In genomic region chr6:38938741-38939140, GRCh38 we compare ENCODE assay signal across 9 cellular contexts.
"Had no signal": no experiment of that assay in that cellular context is flagged by ENCODE, and none has a peak within 500 bp of the region (broad histone marks: within the 10 kb centered on the region; RNA-seq: fewer than 3 reads in every experiment).

No MANE protein-coding gene starts in this region.

- DNase-seq: H9, HCEC 1CT, IMR-90, KBM-7 had no signal

- H3K4me3 ChIP-seq: GM23338 had no signal

- FAIRE-seq: H1, H54, HepG2 had no signal

- H3K9me3 Mint-ChIP-seq: GM23338, H9 had no signal

- ATAC-seq: GM23338, HepG2 had no signal

- H3K4me2 ChIP-seq: GM23338 had no signal

- H2AFZ ChIP-seq: GM23338 had no signal

- H3K27ac ChIP-seq: HL-60 had no signal

- H3K27ac Mint-ChIP-seq: GM23338, H9 had no signal

- H3K4me3 Mint-ChIP-seq: GM23338, H9 had no signal
